In the genomic region with DNA sequence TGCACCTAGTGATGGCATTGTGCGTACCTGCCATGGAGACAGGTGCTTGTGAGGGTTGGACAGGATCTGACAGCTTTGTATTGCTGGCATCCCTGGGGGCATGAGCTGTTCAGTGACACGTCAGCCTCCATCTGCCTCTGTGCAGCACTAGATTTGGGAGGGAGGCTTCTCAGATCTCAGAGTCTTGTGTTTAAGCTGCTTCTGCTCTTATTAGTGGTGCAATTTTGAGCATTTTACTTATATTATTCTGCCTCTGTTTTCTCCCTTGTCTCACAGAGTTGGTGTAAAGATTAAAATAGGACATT, we compare ENCODE assay signal across 1 cellular context.
TF ChIP-seq lines count a peak whose summit lies in the region.

No MANE protein-coding gene starts in this region.

TF ChIP-seq in H1, 55 proteins besides CTCF, POLR2A, EP300 and RAD21:
- no peak for TF ChIP-seq RFX5 (IDR thresholded peaks at IDR 0.05; ENCODE audit: borderline replicate concordance, low read depth, low read length)
- TF ChIP-seq NRF1 (IDR thresholded peaks at IDR 0.05; ENCODE audit: low read depth, low read length), result no peak
- no peak for TF ChIP-seq GABPA (IDR thresholded peaks at IDR 0.05; ENCODE audit: borderline replicate concordance, insufficient read depth, low read length)
- no peak for TF ChIP-seq KDM5A (IDR thresholded peaks at IDR 0.05; ENCODE audit: low read length)
- TF ChIP-seq GTF2F1 (IDR thresholded peaks at IDR 0.05; ENCODE audit: borderline replicate concordance, low read depth, low read length), result no peak
- TF ChIP-seq RXRA (IDR thresholded peaks at IDR 0.05; ENCODE audit: insufficient read depth, low read depth, low read length), result no peak
- TF ChIP-seq POLR2AphosphoS5 (IDR thresholded peaks at IDR 0.05; ENCODE audit: low read depth, low read length), result no peak
- no peak for TF ChIP-seq SP2 (IDR thresholded peaks at IDR 0.05; ENCODE audit: low read length)
- TF ChIP-seq BACH1 (IDR thresholded peaks at IDR 0.05; ENCODE audit: low read length), result no peak
